Comparison of ENCODE assay signal across 8 cellular contexts in the genomic region with DNA sequence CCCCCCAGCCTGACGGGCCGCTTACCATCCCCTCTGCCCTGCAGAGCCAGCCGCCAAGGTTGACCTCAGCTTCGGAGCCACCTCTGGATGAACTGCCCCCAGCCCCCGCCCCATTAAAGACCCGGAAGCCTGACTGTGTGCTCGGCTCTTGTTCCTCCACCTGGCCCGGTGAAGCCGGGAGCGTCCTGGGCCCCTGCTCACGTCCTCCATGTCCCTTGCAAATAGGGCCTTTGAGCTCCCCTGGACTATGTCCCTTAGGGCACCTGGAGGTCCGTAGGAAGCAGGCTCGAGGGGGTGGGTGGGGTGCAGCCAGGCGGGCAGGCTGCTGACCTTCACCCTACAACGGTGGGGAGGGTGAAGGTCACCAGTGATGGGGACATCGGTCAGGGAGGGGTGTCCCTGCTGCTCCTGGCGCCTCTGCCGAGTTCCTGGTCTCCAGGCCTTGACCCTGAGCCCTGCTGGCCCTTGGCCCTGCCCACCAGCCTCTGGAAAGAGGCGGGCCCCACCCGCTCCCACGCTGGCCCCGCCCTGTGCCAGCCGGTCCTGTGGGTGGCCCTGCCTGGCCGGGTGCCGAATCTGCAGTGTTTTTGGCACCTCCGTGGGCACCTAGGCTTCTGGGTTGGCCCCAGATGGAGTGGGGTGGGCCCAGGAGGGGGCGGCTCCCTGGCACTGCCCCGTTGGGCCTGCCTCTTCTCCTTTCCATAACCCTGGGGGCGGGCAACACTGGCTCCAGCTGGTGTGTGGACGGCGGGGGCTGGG.
DNase-seq lines count a peak whose midpoint lies in the region; ATAC-seq, FAIRE-seq and TF ChIP-seq lines count a peak whose summit lies in the region.

No MANE protein-coding gene starts in this region.

- peak overlapping the region; percentile 56 for H3K4me2 ChIP-seq in SU-DHL-6 (ENCODE audit: low read depth, low read length, poor library complexity, severe bottlenecking)

- ATAC-seq in HG02970 (IDR thresholded peaks at IDR 0.05; ENCODE audit: low FRiP score, unreplicated experiment), result no peak

- peak overlapping the region; percentile 53 for H3K9ac ChIP-seq in SU-DHL-6 (ENCODE audit: low read length)

- DNase-seq in COLO668 (lab: John Stamatoyannopoulos, UW; ENCODE audit: unreplicated experiment) (peak; percentile 20), fibroblast of mammary gland (ENCODE audit: low read depth) (no peak), pons (ENCODE audit: low spot score) (peak; percentile 30), GM19239 (ENCODE audit: insufficient read length, low spot score) (no peak), NAMALWA (ENCODE audit: low spot score) (no peak), HTR-8/SVneo (ENCODE audit: insufficient read length, low spot score) (no peak)

- no peaks in the 10 kb centered on the region for H3K9me3 ChIP-seq in SU-DHL-6 (ENCODE audit: insufficient read depth, low read length)

- TF ChIP-seq CTCF in SU-DHL-6 (IDR thresholded peaks at IDR 0.05; ENCODE audit: insufficient read depth, low read length, poor library complexity, severe bottlenecking) (no peak), fibroblast of mammary gland (conservative IDR thresholded peaks at IDR 0.05; ENCODE audit: control insufficient read depth, insufficient read depth, low read depth, low read length) (no peak)

- H2AFZ ChIP-seq in SU-DHL-6 (ENCODE audit: low read depth, low read length, severe bottlenecking), result no peak overlapping the region

- H3K9me2 ChIP-seq in SU-DHL-6 (replicated peaks; ENCODE audit: insufficient read depth, low read length), result no peaks in the 10 kb centered on the region

- FAIRE-seq in GM19239 (lab: Jason Lieb, UNC), result no peak
- no peak for FAIRE-seq in HTR-8/SVneo (lab: Jason Lieb, UNC)

- peak overlapping the region; percentile 66 for H3K27ac ChIP-seq in SU-DHL-6 (ENCODE audit: low read depth, low read length)

- H3F3A ChIP-seq in SU-DHL-6 (ENCODE audit: insufficient read depth), result peaks cover 25% of the 10 kb centered on the region; the same call in 1 of the 2 replicates

- H3K79me2 ChIP-seq in SU-DHL-6 (ENCODE audit: insufficient read depth, low read length), result peaks cover 13% of the 10 kb centered on the region; the same call in 1 of the 2 replicates

- H4K20me1 ChIP-seq in SU-DHL-6 (ENCODE audit: low read depth, low read length), result no peaks in the 10 kb centered on the region

- H3K4me3 ChIP-seq in SU-DHL-6 (ENCODE audit: insufficient read depth, low read length, poor library complexity, severe bottlenecking) (peak overlapping the region; percentile 18), fibroblast of mammary gland (ENCODE audit: control insufficient read depth, low read depth, low read length) (peak overlapping the region; percentile 4)

- no peaks in the 10 kb centered on the region for H3K36me3 ChIP-seq in SU-DHL-6 (ENCODE audit: low read length)

- H3K27me3 ChIP-seq in SU-DHL-6 (ENCODE audit: low read length), result no peaks in the 10 kb centered on the region

Comparison
In these comparisons a context has a peak if more than half of its experiments do, and no peak if none do; other contexts are left out.
1. DNase-seq: peak in COLO668 (single experiment) and pons (single experiment); none in fibroblast of mammary gland (single experiment), GM19239 (single experiment), NAMALWA (single experiment) and HTR-8/SVneo (single experiment).